In the genomic region with DNA sequence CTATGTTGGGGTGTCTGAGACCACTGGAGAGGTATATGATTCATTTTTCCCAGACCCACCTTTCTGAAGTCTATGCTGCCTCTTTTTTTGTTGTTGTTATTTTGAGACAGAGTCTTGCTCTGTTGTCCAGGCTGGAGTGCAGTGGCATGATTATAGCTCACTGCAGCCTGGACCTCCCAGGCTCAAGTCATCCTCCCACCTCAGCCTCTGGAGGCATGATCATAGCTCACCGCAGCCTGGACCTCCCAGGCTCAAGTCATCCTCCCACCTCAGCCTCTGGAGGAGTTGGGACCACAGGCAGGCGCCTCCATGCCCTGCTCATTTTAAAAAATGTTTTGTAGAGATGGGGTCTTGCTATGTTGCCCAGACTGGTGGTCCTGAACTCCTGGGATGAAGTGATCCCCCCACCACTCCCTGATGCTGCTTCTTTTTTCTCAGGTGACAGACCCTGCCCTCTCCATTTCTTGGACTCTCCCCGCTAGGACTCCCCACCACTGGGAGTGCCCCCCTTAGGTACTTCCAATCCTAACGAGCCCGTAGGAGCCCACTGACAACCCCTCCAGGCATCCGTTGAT, we compare ENCODE assay signal across 8 cellular contexts. TPM values are rescaled to one million over a fixed set of nuclear protein-coding genes. Genes with fewer than 3 reads are reported as not detected.
DNase-seq lines count a peak whose midpoint lies in the region; ATAC-seq and TF ChIP-seq lines count a peak whose summit lies in the region.

No MANE protein-coding gene starts in this region.

- peak overlapping the region; percentile 60; the same call in 1 of the 2 replicates for H2AFZ ChIP-seq in DND-41 (ENCODE audit: low read depth, low read length)

- 21 to 36% methylated on average over 5 of the region's 6 CpGs for WGBS in esophagus squamous epithelium, 2 donors
- 24% methylated on average over 6 of the region's 6 CpGs for WGBS in prostate gland

- H4K20me1 ChIP-seq in DND-41 (ENCODE audit: insufficient read depth, low read length): peaks cover 7% of the 10 kb centered on the region; the same call in 1 of the 2 replicates

- TF ChIP-seq CTCF in DND-41 (IDR thresholded peaks at IDR 0.05; ENCODE audit: borderline replicate concordance, extremely low read depth, low read length, poor library complexity, severe bottlenecking): no peak
- TF ChIP-seq CTCF in esophagus squamous epithelium (IDR thresholded peaks at IDR 0.05): no peak
- no peak for TF ChIP-seq CTCF in prostate gland (IDR thresholded peaks at IDR 0.05)

- TF ChIP-seq POLR2A in esophagus squamous epithelium (IDR thresholded peaks at IDR 0.05) (no peak), prostate gland (IDR thresholded peaks at IDR 0.05) (no peak)

- H3K4me3 ChIP-seq in DND-41 (ENCODE audit: low read depth in 1 of 2, low read length in 2 of 2) (peak overlapping the region; percentile 69 to 79; a peak in 3 of 4 replicates), SJSA1 (peak overlapping the region; percentile 94), esophagus squamous epithelium (peak overlapping the region; percentile 82 to 100 (median 91)), prostate gland (peak overlapping the region; percentile 89 to 99)

- H3K9me3 ChIP-seq in DND-41 (ENCODE audit: insufficient read depth, low read length, severe bottlenecking) (no peaks in the 10 kb centered on the region), SJSA1 (replicated peaks) (peaks cover 3% of the 10 kb centered on the region; the same call in 1 of the 2 replicates), esophagus squamous epithelium (no peaks in the 10 kb centered on the region), prostate gland (no peaks in the 10 kb centered on the region)

- H3K36me3 ChIP-seq in DND-41 (ENCODE audit: insufficient read depth, low read length): no peaks in the 10 kb centered on the region; the same call in 1 of the 2 replicates
- peaks cover 7% of the 10 kb centered on the region; the same call in 1 of the 2 replicates for H3K36me3 ChIP-seq in SJSA1
- no peaks in the 10 kb centered on the region for H3K36me3 ChIP-seq in esophagus squamous epithelium
- no peaks in the 10 kb centered on the region for H3K36me3 ChIP-seq in prostate gland

- no peaks in the 10 kb centered on the region for H3K27me3 ChIP-seq in DND-41 (ENCODE audit: insufficient read depth, low read length, poor library complexity)
- H3K27me3 ChIP-seq in SJSA1 (replicated peaks): no peaks in the 10 kb centered on the region
- H3K27me3 ChIP-seq in esophagus squamous epithelium: no peaks in the 10 kb centered on the region
- H3K27me3 ChIP-seq in prostate gland (replicated peaks; ENCODE audit: insufficient read depth): no peaks in the 10 kb centered on the region

- peak overlapping the region; percentile 90 for H3K4me2 ChIP-seq in DND-41 (ENCODE audit: insufficient read depth, low read length)

- peaks cover 35% of the 10 kb centered on the region for H3K79me2 ChIP-seq in DND-41 (ENCODE audit: insufficient read depth, low read length)

- no peak for DNase-seq in DND-41
- DNase-seq in SJSA1 (ENCODE audit: low read depth in 1 of 2, low spot score in 2 of 2): peak; percentile 44 to 73
- DNase-seq in esophagus squamous epithelium (lab: John Stamatoyannopoulos, UW): no peak
- no peak for DNase-seq in prostate gland (ENCODE audit: low spot score)
- no peak for DNase-seq in NCI-H2227 (lab: John Stamatoyannopoulos, UW; ENCODE audit: unreplicated experiment)
- DNase-seq in AG08395 (ENCODE audit: low spot score): no peak

- intact Hi-C loops in esophagus squamous epithelium (cut with DNase I) (no loop called here), prostate gland (cut with DNase I) (no loop called here)

- ATAC-seq in DND-41 (ENCODE audit: insufficient read depth, low read depth) (no peak), HG02588 (IDR thresholded peaks at IDR 0.05; ENCODE audit: unreplicated experiment) (no peak), HG03097 (IDR thresholded peaks at IDR 0.05; ENCODE audit: low FRiP score, unreplicated experiment) (no peak)

- H3K4me1 ChIP-seq in DND-41 (ENCODE audit: insufficient read depth, low read length) (peaks cover 23% of the 10 kb centered on the region), SJSA1 (replicated peaks) (peaks cover 35% of the 10 kb centered on the region), esophagus squamous epithelium (peaks cover 5 to 61% (median 15%) of the 10 kb centered on the region in 3 donors), prostate gland (replicated peaks) (no peaks in the 10 kb centered on the region)

- peak overlapping the region; percentile 93 for H3K9ac ChIP-seq in DND-41 (ENCODE audit: low read depth, low read length)

- H3K27ac ChIP-seq in DND-41 (ENCODE audit: low read length): peak overlapping the region; percentile 56; the same call in 1 of the 2 replicates
- peak overlapping the region; percentile 62 for H3K27ac ChIP-seq in SJSA1
- peak overlapping the region; percentile 88 to 96 (median 92) for H3K27ac ChIP-seq in esophagus squamous epithelium
- H3K27ac ChIP-seq in prostate gland: peak overlapping the region in 1 of 2 donors; percentile 77

RNA-seq across cellular contexts. Expression of gene ARHGEF18, which starts 45.3 kb away (rescaled TPM):
- 33.9 and 34.1 TPM in 2 replicates for total RNA-seq in SJSA1 (2014; rRNA removed; shearing (Covaris generic))
- total RNA-seq in esophagus squamous epithelium: 10 to 100 TPM; 24.2 to 42.0 (median 28.7) TPM
- 10 to 100 TPM; 44.5 to 52.3 TPM for total RNA-seq in prostate gland

Comparison
In these comparisons a context has a peak if more than half of its experiments do, and no peak if none do; other contexts are left out.
1. DNase-seq: peak in SJSA1 (2 of 2); none in DND-41 (single experiment), esophagus squamous epithelium (single experiment), prostate gland (single experiment), NCI-H2227 (single experiment) and AG08395 (single experiment).
2. Peak in every context shown above with its lines, with median percentiles within 50 percentile points of each other: H3K4me3 ChIP-seq.